1 cellular context compared by ENCODE assay signal in the genomic region with DNA sequence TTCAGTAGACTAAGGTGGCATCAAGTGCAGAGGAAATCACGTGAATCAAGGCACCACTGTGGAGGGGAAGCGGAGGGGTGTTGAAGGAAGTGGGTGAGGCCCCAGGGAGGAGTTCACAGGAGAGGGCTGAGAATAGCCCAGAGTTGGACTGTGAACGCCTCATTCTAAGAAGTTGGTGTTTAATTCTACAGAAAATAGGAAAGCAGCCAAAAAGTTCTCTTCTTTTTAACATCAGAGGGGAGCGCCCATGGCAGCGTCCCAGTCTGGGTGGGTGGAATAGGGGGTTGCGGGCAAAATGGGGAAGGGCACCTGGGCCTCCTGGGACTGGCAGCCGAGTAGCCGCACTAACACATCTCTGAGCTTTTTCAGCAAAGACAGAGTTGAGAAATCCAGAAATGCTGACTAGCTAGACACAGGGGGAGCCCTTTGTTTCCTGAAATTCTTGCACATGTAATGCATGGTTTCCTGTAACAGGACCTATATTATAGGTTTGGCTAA.
TF ChIP-seq lines count a peak whose summit lies in the region.

No MANE protein-coding gene starts in this region.

TF ChIP-seq in GM12878, 131 proteins besides CTCF, POLR2A, EP300 and RAD21 (continued from another document):
- TF ChIP-seq, protein P1, sequence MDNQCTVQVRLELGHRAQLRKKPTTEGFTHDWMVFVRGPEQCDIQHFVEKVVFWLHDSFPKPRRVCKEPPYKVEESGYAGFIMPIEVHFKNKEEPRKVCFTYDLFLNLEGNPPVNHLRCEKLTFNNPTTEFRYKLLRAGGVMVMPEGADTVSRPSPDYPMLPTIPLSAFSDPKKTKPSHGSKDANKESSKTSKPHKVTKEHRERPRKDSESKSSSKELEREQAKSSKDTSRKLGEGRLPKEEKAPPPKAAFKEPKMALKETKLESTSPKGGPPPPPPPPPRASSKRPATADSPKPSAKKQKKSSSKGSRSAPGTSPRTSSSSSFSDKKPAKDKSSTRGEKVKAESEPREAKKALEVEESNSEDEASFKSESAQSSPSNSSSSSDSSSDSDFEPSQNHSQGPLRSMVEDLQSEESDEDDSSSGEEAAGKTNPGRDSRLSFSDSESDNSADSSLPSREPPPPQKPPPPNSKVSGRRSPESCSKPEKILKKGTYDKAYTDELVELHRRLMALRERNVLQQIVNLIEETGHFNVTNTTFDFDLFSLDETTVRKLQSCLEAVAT (IDR thresholded peaks at IDR 0.05), result no peak
- TF ChIP-seq ZNF24 (IDR thresholded peaks at IDR 0.05), result no peak
- no peak for TF ChIP-seq SMC3 (IDR thresholded peaks at IDR 0.05; ENCODE audit: borderline replicate concordance, low read length)
- TF ChIP-seq FOXM1 (IDR thresholded peaks at IDR 0.05; ENCODE audit: low read depth, low read length), result no peak
